18 cellular contexts compared by ENCODE assay signal in genomic region chr17:35982409-35983191, GRCh38. TPM values are rescaled to one million over a fixed set of nuclear protein-coding genes. Genes with fewer than 3 reads are reported as not detected.
DNase-seq lines count a peak whose midpoint lies in the region; ATAC-seq, FAIRE-seq and TF ChIP-seq lines count a peak whose summit lies in the region.
"Had no signal": no experiment of that assay in that cellular context is flagged by ENCODE, and none has a peak within 500 bp of the region (broad histone marks: within the 10 kb centered on the region; RNA-seq: fewer than 3 reads in every experiment).

No MANE protein-coding gene starts in this region.

- H3K27me3 Mint-ChIP-seq in osteocyte (ENCODE audit: unreplicated experiment), result no peaks in the 10 kb centered on the region

- TF ChIP-seq RAD21 in HepG2 (CRISPR knock-in tag; IDR thresholded peaks at IDR 0.05), result no peak

- no peak for FAIRE-seq in HepG2 (lab: Jason Lieb, UNC)
- FAIRE-seq: GM18507, H54 had no signal

- H3K27ac ChIP-seq in HEK293 (ENCODE audit: extremely low read depth, low read depth, low read length), result no peak overlapping the region
- H3K27ac ChIP-seq in HepG2 (ENCODE audit: extremely low read length, insufficient read depth, low read length), result peak overlapping the region; percentile 4
- H3K27ac ChIP-seq: BLaER1 treated with 17β-estradiol and CSF1 and Interleukin-3, amounts not matched to agents 10 nM and 100 nM; GM23248 had no signal

- DNase-seq in HepG2 (ENCODE audit: low spot score), result no peak
- peak; percentile 62 for DNase-seq in osteocyte (ENCODE audit: extremely low spot score, unreplicated experiment)
- peak; percentile 8 for DNase-seq in ureter (ENCODE audit: low spot score)
- DNase-seq in SKM-1 treated with dmso at 0.1 percent for 144 hours (lab: John Stamatoyannopoulos, UW; ENCODE audit: unreplicated experiment), result no peak
- no peak for DNase-seq in NCI-H69 (lab: John Stamatoyannopoulos, UW)
- DNase-seq: ACHN; CD4-positive, CD25-positive, alpha-beta regulatory T cell; DMS 273 treated with DMSO at 0.1 percent for 48 hours; GM23248 had no signal

- H3K4me3 Mint-ChIP-seq in osteocyte (ENCODE audit: unreplicated experiment), result no peak overlapping the region
- H3K4me3 Mint-ChIP-seq: CD4-positive, CD25-positive, alpha-beta regulatory T cell had no signal

- H4K20me1 ChIP-seq in HepG2 (ENCODE audit: insufficient read depth, low read length), result no peaks in the 10 kb centered on the region
- H4K20me1 ChIP-seq: BLaER1 treated with 17β-estradiol and CSF1 and Interleukin-3, amounts not matched to agents 10 nM and 100 nM had no signal

- no peaks in the 10 kb centered on the region; a peak in 1 of 5 replicates for H3K27me3 ChIP-seq in HepG2 (ENCODE audit: control insufficient read depth in 1 of 2, insufficient read depth in 2 of 2, low read length in 2 of 2)
- H3K27me3 ChIP-seq: BLaER1 treated with 17β-estradiol and CSF1 and Interleukin-3, amounts not matched to agents 10 nM and 100 nM had no signal

- WGBS in HepG2 (ENCODE audit: low lambda C conversion rate), result 82% methylated on average over 3 of the region's 3 CpGs

- H3K4me1 Mint-ChIP-seq in osteocyte (ENCODE audit: unreplicated experiment), result no peaks in the 10 kb centered on the region
- H3K4me1 Mint-ChIP-seq: CD4-positive, CD25-positive, alpha-beta regulatory T cell had no signal

- H3K4me1 ChIP-seq in HEK293 (ENCODE audit: control insufficient read depth, insufficient read depth, low read length) (no peaks in the 10 kb centered on the region), HepG2 (ENCODE audit: insufficient read depth, low read length) (peaks cover 71% of the 10 kb centered on the region)

- peak; percentile 5; the same call in 2 of the 3 replicates for ATAC-seq in HepG2
- ATAC-seq in HG02885 (IDR thresholded peaks at IDR 0.05; ENCODE audit: poor library complexity, unreplicated experiment), result no peak

- no peaks in the 10 kb centered on the region for H3K9me3 Mint-ChIP-seq in osteocyte (ENCODE audit: unreplicated experiment)

- in situ Hi-C loops in HepG2 (cut with HindIII; ENCODE audit: extremely low pct_ligation_motif_present, low pct_unique_long_range_greater_than_20kb), result no loop called here

- H3K9me3 ChIP-seq in HEK293 (ENCODE audit: control insufficient read depth, insufficient read depth, low read depth, low read length) (no peaks in the 10 kb centered on the region), HepG2 (ENCODE audit: low read length) (no peaks in the 10 kb centered on the region)
- H3K9me3 ChIP-seq: BLaER1 treated with 17β-estradiol and CSF1 and Interleukin-3, amounts not matched to agents 10 nM and 100 nM had no signal

- no peak for TF ChIP-seq EP300 in HepG2 (IDR thresholded peaks at IDR 0.05; ENCODE audit: low read depth in 2 of 2, low read length in 2 of 2)
- TF ChIP-seq EP300 in HepG2 (CRISPR knock-in tag; IDR thresholded peaks at IDR 0.05; ENCODE audit: borderline replicate concordance), result no peak

- peak overlapping the region; percentile 87; the same call in 1 of the 2 replicates for H3K4me2 ChIP-seq in HepG2 (ENCODE audit: low read depth, low read length)
- H3K4me2 ChIP-seq: BLaER1 treated with 17β-estradiol and CSF1 and Interleukin-3, amounts not matched to agents 10 nM and 100 nM had no signal

- H3K36me3 Mint-ChIP-seq in osteocyte (ENCODE audit: unreplicated experiment), result no peaks in the 10 kb centered on the region
- H3K36me3 Mint-ChIP-seq: CD4-positive, CD25-positive, alpha-beta regulatory T cell had no signal

- no TSS peak for BruUV-seq in HepG2 (replicated peaks; lab: Mats Ljungman, UMichigan)

- POLR2A ChIA-PET in HEK293 (lab: Yijun Ruan, JAX), result no interaction called here
- POLR2A ChIA-PET in HepG2 (lab: Yijun Ruan, JAX), result interaction anchor here (0.8 to 5.3 kb wide), 14 partner anchors 8 to 563 kb away, joined by 3 to 197 read pairs (median 10); partner anchors contain the start of genes CCL15 and TAF15

- no peak overlapping the region for H3K27ac Mint-ChIP-seq in osteocyte (ENCODE audit: unreplicated experiment)
- H3K27ac Mint-ChIP-seq: CD4-positive, CD25-positive, alpha-beta regulatory T cell had no signal

- TF ChIP-seq CTCF in HEK293 (tag by site-specific recombination; IDR thresholded peaks at IDR 0.05), result no peak
- TF ChIP-seq CTCF in HepG2 (CRISPR knock-in tag; IDR thresholded peaks at IDR 0.05), result no peak
- TF ChIP-seq CTCF in osteocyte (IDR thresholded peaks at IDR 0.05), result no peak

- intact Hi-C loops in HepG2 (cut with micrococcal nuclease; ENCODE audit: unreplicated experiment), result no loop called here

- H3K36me3 ChIP-seq in HEK293 (ENCODE audit: control insufficient read depth in 2 of 2, insufficient read depth in 1 of 2, low read length in 2 of 2) (no peaks in the 10 kb centered on the region), HepG2 (replicated peaks in 1 of 2; ENCODE audit: control insufficient read depth in 1 of 2, insufficient read depth in 2 of 2, low read length in 2 of 2) (peaks cover 0 to 3% of the 10 kb centered on the region in 2 experiments; a peak in 1 of 5 replicates)
- H3K36me3 ChIP-seq: BLaER1 treated with 17β-estradiol and CSF1 and Interleukin-3, amounts not matched to agents 10 nM and 100 nM had no signal

- no peak overlapping the region for H2AFZ ChIP-seq in HepG2 (ENCODE audit: low read length)
- H2AFZ ChIP-seq: GM23248 had no signal

- CTCF ChIA-PET in HEK293 (lab: Yijun Ruan, JAX) (interaction anchor here (0.7 to 3.7 kb wide), 11 partner anchors 10 to 165 kb away, joined by 3 to 56 read pairs (median 4); no protein-coding TSS in a partner anchor), HepG2 (lab: Yijun Ruan, JAX; ENCODE audit: low intra/inter-chr PET ratio, low total read pairs) (interaction anchor here (1.0 to 2.0 kb wide), 6 partner anchors 13 to 166 kb away, joined by 3 to 18 read pairs (median 6); no protein-coding TSS in a partner anchor)

- H3K4me3 ChIP-seq in HEK293 (ENCODE audit: low read depth, low read length) (no peak overlapping the region), HepG2 (replicated peaks in 1 of 3; ENCODE audit: insufficient read depth in 1 of 3, low read depth in 2 of 3, low read length in 3 of 3) (no peak overlapping the region)
- H3K4me3 ChIP-seq: BLaER1 treated with 17β-estradiol and CSF1 and Interleukin-3, amounts not matched to agents 10 nM and 100 nM; GM23248 had no signal

- H3K79me2 ChIP-seq in HepG2 (ENCODE audit: insufficient read depth, low read length), result no peaks in the 10 kb centered on the region

- no peak overlapping the region for H3K9ac ChIP-seq in HepG2 (ENCODE audit: insufficient read depth, low read depth, low read length)
- H3K9ac ChIP-seq: BLaER1 treated with 17β-estradiol and CSF1 and Interleukin-3, amounts not matched to agents 10 nM and 100 nM; GM23248 had no signal

- no peak for TF ChIP-seq POLR2A in HepG2 (IDR thresholded peaks at IDR 0.05; ENCODE audit: insufficient read depth in 1 of 2, low read depth in 2 of 2, low read length in 2 of 2)

RNA-seq across cellular contexts. Expression of gene CCL16, which starts 1.3 kb away (rescaled TPM):
- total RNA-seq in HepG2 (2016; rRNA removed; fragmentation: Illumina TruSeq; extraction: Trizol) (0.51 and 2.0 TPM in 2 replicates), osteocyte (not detected in 2 replicates), ureter (1.6 TPM)
- 0.62 and 0.91 TPM in 2 replicates for total RNA-seq in HepG2 (2016; cell fraction: cytosol; rRNA removed; fragmentation: Illumina TruSeq; extraction: Trizol; ENCODE audit: low read depth)
- 0.71 and 2.3 TPM in 2 replicates for total RNA-seq in HepG2 (2016; cell fraction: insoluble cytoplasmic fraction; rRNA removed; fragmentation: Illumina TruSeq; extraction: Trizol)
- total RNA-seq in HepG2 (2016; cell fraction: membrane; rRNA removed; fragmentation: Illumina TruSeq; extraction: Trizol), result 0.55 and 0.83 TPM in 2 replicates
- 1.7 and 2.2 TPM in 2 replicates for total RNA-seq in HepG2 (2016; cell fraction: nucleus; rRNA removed; fragmentation: Illumina TruSeq; extraction: Trizol)
- polyA plus RNA-seq in HepG2 (2011; rRNA removed), result 14.7 and 17.7 TPM in 2 replicates
- polyA plus RNA-seq in HepG2 (2011; cell fraction: cytosol; rRNA removed), result 17.4 and 19.0 TPM in 2 replicates
- polyA plus RNA-seq in HepG2 (2011; cell fraction: nucleus; rRNA removed), result 6.6 and 8.9 TPM in 2 replicates
- polyA plus RNA-seq in HepG2 (2012), result 7.1 and 20.8 TPM in 2 replicates
- 0.47 and 0.55 TPM in 2 replicates for polyA plus RNA-seq in HepG2 (2016; cell fraction: cytosol; fragmentation: Illumina TruSeq; extraction: Trizol; ENCODE audit: low read depth)
- 0.69 and 1.0 TPM in 2 replicates for polyA plus RNA-seq in HepG2 (2016; cell fraction: insoluble cytoplasmic fraction; fragmentation: Illumina TruSeq; extraction: Trizol; ENCODE audit: low read depth)
- 0.35 and 0.84 TPM in 2 replicates for polyA plus RNA-seq in HepG2 (2016; cell fraction: membrane; fragmentation: Illumina TruSeq; extraction: Trizol; ENCODE audit: low read depth)
- 2.5 and 2.7 TPM in 2 replicates for polyA plus RNA-seq in HepG2 (2016; cell fraction: nucleus; fragmentation: Illumina TruSeq; extraction: Trizol; ENCODE audit: insufficient read depth, low read depth)
- polyA minus RNA-seq in HepG2 (2011; rRNA and poly(A)+ RNA removed; ENCODE audit: low replicate concordance), result 11.6 TPM in 1 of 2 replicates, not detected in the other
- polyA minus RNA-seq in HepG2 (2011; cell fraction: cytosol; rRNA and poly(A)+ RNA removed), result 6.2 and 9.4 TPM in 2 replicates
- polyA minus RNA-seq in HepG2 (2011; cell fraction: nucleus; rRNA and poly(A)+ RNA removed), result 7.7 and 11.8 TPM in 2 replicates
- total RNA-seq: A172; Calu3; CD4-positive, CD25-positive, alpha-beta regulatory T cell; Daoy; GM23248; HT1080 had no signal
- polyA plus RNA-seq: CD4-positive, CD25-positive, alpha-beta regulatory T cell; GM23248 had no signal

RNA-seq across cellular contexts. Expression of gene CCL14, which starts 3.9 kb away (rescaled TPM):
- 1.1 and 1.3 TPM in 2 replicates for total RNA-seq in HepG2 (2016; rRNA removed; fragmentation: Illumina TruSeq; extraction: Trizol)
- 0.18 and 0.61 TPM in 2 replicates for total RNA-seq in HepG2 (2016; cell fraction: cytosol; rRNA removed; fragmentation: Illumina TruSeq; extraction: Trizol; ENCODE audit: low read depth)
- total RNA-seq in HepG2 (2016; cell fraction: insoluble cytoplasmic fraction; rRNA removed; fragmentation: Illumina TruSeq; extraction: Trizol), result 0.06 and 1.2 TPM in 2 replicates
- 0.14 and 0.49 TPM in 2 replicates for total RNA-seq in HepG2 (2016; cell fraction: membrane; rRNA removed; fragmentation: Illumina TruSeq; extraction: Trizol)
- 0.99 and 1.9 TPM in 2 replicates for total RNA-seq in HepG2 (2016; cell fraction: nucleus; rRNA removed; fragmentation: Illumina TruSeq; extraction: Trizol)
- 0.86 and 1.7 TPM in 2 replicates for polyA plus RNA-seq in HepG2 (2011; rRNA removed)
- 0.12 and 0.14 TPM in 2 replicates for polyA plus RNA-seq in HepG2 (2011; cell fraction: cytosol; rRNA removed)
- polyA plus RNA-seq in HepG2 (2011; cell fraction: nucleus; rRNA removed), result 3.6 and 3.7 TPM in 2 replicates
- polyA plus RNA-seq in HepG2 (2012), result 0.76 and 1.3 TPM in 2 replicates
- 0.41 and 0.44 TPM in 2 replicates for polyA plus RNA-seq in HepG2 (2016; cell fraction: cytosol; fragmentation: Illumina TruSeq; extraction: Trizol; ENCODE audit: low read depth)
- 0.74 TPM in 1 of 2 replicates, not detected in the other for polyA plus RNA-seq in HepG2 (2016; cell fraction: insoluble cytoplasmic fraction; fragmentation: Illumina TruSeq; extraction: Trizol; ENCODE audit: low read depth)
- polyA plus RNA-seq in HepG2 (2016; cell fraction: membrane; fragmentation: Illumina TruSeq; extraction: Trizol; ENCODE audit: low read depth), result 0.05 TPM in 1 of 2 replicates, not detected in the other
- polyA plus RNA-seq in HepG2 (2016; cell fraction: nucleus; fragmentation: Illumina TruSeq; extraction: Trizol; ENCODE audit: insufficient read depth, low read depth), result 1.6 and 4.2 TPM in 2 replicates
- polyA minus RNA-seq in HepG2 (2011; rRNA and poly(A)+ RNA removed; ENCODE audit: low replicate concordance), result 2.0 TPM in 1 of 2 replicates, not detected in the other
- not detected in 2 replicates for polyA minus RNA-seq in HepG2 (2011; cell fraction: cytosol; rRNA and poly(A)+ RNA removed)
- polyA minus RNA-seq in HepG2 (2011; cell fraction: nucleus; rRNA and poly(A)+ RNA removed), result 4.8 and 5.7 TPM in 2 replicates
- total RNA-seq in osteocyte, result not detected in 2 replicates
- total RNA-seq in ureter, result 46.9 TPM
- total RNA-seq: A172; Calu3; CD4-positive, CD25-positive, alpha-beta regulatory T cell; Daoy; GM23248; HT1080 had no signal
- polyA plus RNA-seq: CD4-positive, CD25-positive, alpha-beta regulatory T cell; GM23248 had no signal

RNA-seq across cellular contexts. Expression of gene CCL15, which starts 18.8 kb away (rescaled TPM):
- total RNA-seq in HepG2 (2016; rRNA removed; fragmentation: Illumina TruSeq; extraction: Trizol), result 23.2 and 29.2 TPM in 2 replicates
- 7.6 and 9.4 TPM in 2 replicates for total RNA-seq in HepG2 (2016; cell fraction: cytosol; rRNA removed; fragmentation: Illumina TruSeq; extraction: Trizol; ENCODE audit: low read depth)
- total RNA-seq in HepG2 (2016; cell fraction: insoluble cytoplasmic fraction; rRNA removed; fragmentation: Illumina TruSeq; extraction: Trizol), result 24.0 and 25.7 TPM in 2 replicates
- 17.3 and 18.4 TPM in 2 replicates for total RNA-seq in HepG2 (2016; cell fraction: membrane; rRNA removed; fragmentation: Illumina TruSeq; extraction: Trizol)
- total RNA-seq in HepG2 (2016; cell fraction: nucleus; rRNA removed; fragmentation: Illumina TruSeq; extraction: Trizol), result 24.4 and 27.1 TPM in 2 replicates
- polyA plus RNA-seq in HepG2 (2011; rRNA removed), result 37.4 and 45.9 TPM in 2 replicates
- polyA plus RNA-seq in HepG2 (2011; cell fraction: cytosol; rRNA removed), result 32.9 and 35.1 TPM in 2 replicates
- polyA plus RNA-seq in HepG2 (2011; cell fraction: nucleus; rRNA removed), result 37.4 and 37.8 TPM in 2 replicates
- 29.0 and 46.2 TPM in 2 replicates for polyA plus RNA-seq in HepG2 (2012)
- 7.2 and 10.7 TPM in 2 replicates for polyA plus RNA-seq in HepG2 (2016; cell fraction: cytosol; fragmentation: Illumina TruSeq; extraction: Trizol; ENCODE audit: low read depth)
- polyA plus RNA-seq in HepG2 (2016; cell fraction: insoluble cytoplasmic fraction; fragmentation: Illumina TruSeq; extraction: Trizol; ENCODE audit: low read depth), result 25.9 and 27.3 TPM in 2 replicates
- 16.6 and 18.1 TPM in 2 replicates for polyA plus RNA-seq in HepG2 (2016; cell fraction: membrane; fragmentation: Illumina TruSeq; extraction: Trizol; ENCODE audit: low read depth)
- 30.3 and 34.8 TPM in 2 replicates for polyA plus RNA-seq in HepG2 (2016; cell fraction: nucleus; fragmentation: Illumina TruSeq; extraction: Trizol; ENCODE audit: insufficient read depth, low read depth)
- polyA minus RNA-seq in HepG2 (2011; rRNA and poly(A)+ RNA removed; ENCODE audit: low replicate concordance), result 24.4 TPM in 1 of 2 replicates, not detected in the other
- 8.7 and 9.6 TPM in 2 replicates for polyA minus RNA-seq in HepG2 (2011; cell fraction: cytosol; rRNA and poly(A)+ RNA removed)
- polyA minus RNA-seq in HepG2 (2011; cell fraction: nucleus; rRNA and poly(A)+ RNA removed), result 36.2 and 45.1 TPM in 2 replicates
- total RNA-seq in osteocyte, result not detected in 2 replicates
- 37.7 TPM for total RNA-seq in ureter
- total RNA-seq: A172; Calu3; CD4-positive, CD25-positive, alpha-beta regulatory T cell; Daoy; GM23248; HT1080 had no signal
- polyA plus RNA-seq: CD4-positive, CD25-positive, alpha-beta regulatory T cell; GM23248 had no signal

RNA-seq across cellular contexts. Expression of gene CCL23, which starts 35.2 kb away (rescaled TPM):
- not detected in 2 replicates for total RNA-seq in HepG2 (2016; rRNA removed; fragmentation: Illumina TruSeq; extraction: Trizol)
- total RNA-seq in HepG2 (2016; cell fraction: cytosol; rRNA removed; fragmentation: Illumina TruSeq; extraction: Trizol; ENCODE audit: low read depth), result not detected in 2 replicates
- not detected in 2 replicates for total RNA-seq in HepG2 (2016; cell fraction: insoluble cytoplasmic fraction; rRNA removed; fragmentation: Illumina TruSeq; extraction: Trizol)
- not detected in 2 replicates for total RNA-seq in HepG2 (2016; cell fraction: membrane; rRNA removed; fragmentation: Illumina TruSeq; extraction: Trizol)
- not detected in 2 replicates for total RNA-seq in HepG2 (2016; cell fraction: nucleus; rRNA removed; fragmentation: Illumina TruSeq; extraction: Trizol)
- not detected in 2 replicates for polyA plus RNA-seq in HepG2 (2011; rRNA removed)
- polyA plus RNA-seq in HepG2 (2011; cell fraction: cytosol; rRNA removed), result not detected in 2 replicates
- polyA plus RNA-seq in HepG2 (2011; cell fraction: nucleus; rRNA removed), result not detected in 2 replicates
- 0.76 TPM in 1 of 2 replicates, not detected in the other for polyA plus RNA-seq in HepG2 (2012)
- not detected in 2 replicates for polyA plus RNA-seq in HepG2 (2016; cell fraction: cytosol; fragmentation: Illumina TruSeq; extraction: Trizol; ENCODE audit: low read depth)
- not detected in 2 replicates for polyA plus RNA-seq in HepG2 (2016; cell fraction: insoluble cytoplasmic fraction; fragmentation: Illumina TruSeq; extraction: Trizol; ENCODE audit: low read depth)
- not detected in 2 replicates for polyA plus RNA-seq in HepG2 (2016; cell fraction: membrane; fragmentation: Illumina TruSeq; extraction: Trizol; ENCODE audit: low read depth)
- not detected in 2 replicates for polyA plus RNA-seq in HepG2 (2016; cell fraction: nucleus; fragmentation: Illumina TruSeq; extraction: Trizol; ENCODE audit: insufficient read depth, low read depth)
- not detected in 2 replicates for polyA minus RNA-seq in HepG2 (2011; rRNA and poly(A)+ RNA removed; ENCODE audit: low replicate concordance)
- polyA minus RNA-seq in HepG2 (2011; cell fraction: cytosol; rRNA and poly(A)+ RNA removed), result not detected in 2 replicates
- polyA minus RNA-seq in HepG2 (2011; cell fraction: nucleus; rRNA and poly(A)+ RNA removed), result not detected in 2 replicates
- total RNA-seq in osteocyte, result not detected in 2 replicates
- total RNA-seq in ureter, result 6.3 TPM
- total RNA-seq: A172; Calu3; CD4-positive, CD25-positive, alpha-beta regulatory T cell; Daoy; GM23248; HT1080 had no signal
- polyA plus RNA-seq: CD4-positive, CD25-positive, alpha-beta regulatory T cell; GM23248 had no signal

RNA-seq across cellular contexts. Expression of gene LYZL6, which starts 39.1 kb away (rescaled TPM):
- total RNA-seq in HepG2 (2016; rRNA removed; fragmentation: Illumina TruSeq; extraction: Trizol) (not detected in 2 replicates), osteocyte (not detected in 2 replicates), ureter (not detected)
- total RNA-seq in HepG2 (2016; cell fraction: cytosol; rRNA removed; fragmentation: Illumina TruSeq; extraction: Trizol; ENCODE audit: low read depth), result not detected in 2 replicates
- total RNA-seq in HepG2 (2016; cell fraction: insoluble cytoplasmic fraction; rRNA removed; fragmentation: Illumina TruSeq; extraction: Trizol), result not detected in 2 replicates
- total RNA-seq in HepG2 (2016; cell fraction: membrane; rRNA removed; fragmentation: Illumina TruSeq; extraction: Trizol), result not detected in 2 replicates
- total RNA-seq in HepG2 (2016; cell fraction: nucleus; rRNA removed; fragmentation: Illumina TruSeq; extraction: Trizol), result not detected in 2 replicates
- not detected in 2 replicates for polyA plus RNA-seq in HepG2 (2011; rRNA removed)
- not detected in 2 replicates for polyA plus RNA-seq in HepG2 (2011; cell fraction: cytosol; rRNA removed)
- not detected in 2 replicates for polyA plus RNA-seq in HepG2 (2011; cell fraction: nucleus; rRNA removed)
- not detected in 2 replicates for polyA plus RNA-seq in HepG2 (2012)
- polyA plus RNA-seq in HepG2 (2016; cell fraction: cytosol; fragmentation: Illumina TruSeq; extraction: Trizol; ENCODE audit: low read depth), result not detected in 2 replicates
- not detected in 2 replicates for polyA plus RNA-seq in HepG2 (2016; cell fraction: insoluble cytoplasmic fraction; fragmentation: Illumina TruSeq; extraction: Trizol; ENCODE audit: low read depth)
- polyA plus RNA-seq in HepG2 (2016; cell fraction: membrane; fragmentation: Illumina TruSeq; extraction: Trizol; ENCODE audit: low read depth), result not detected in 2 replicates
- not detected in 2 replicates for polyA plus RNA-seq in HepG2 (2016; cell fraction: nucleus; fragmentation: Illumina TruSeq; extraction: Trizol; ENCODE audit: insufficient read depth, low read depth)
- not detected in 2 replicates for polyA minus RNA-seq in HepG2 (2011; rRNA and poly(A)+ RNA removed; ENCODE audit: low replicate concordance)
- not detected in 2 replicates for polyA minus RNA-seq in HepG2 (2011; cell fraction: cytosol; rRNA and poly(A)+ RNA removed)
- polyA minus RNA-seq in HepG2 (2011; cell fraction: nucleus; rRNA and poly(A)+ RNA removed), result not detected in 2 replicates
- total RNA-seq: A172; Calu3; CD4-positive, CD25-positive, alpha-beta regulatory T cell; Daoy; GM23248; HT1080 had no signal
- polyA plus RNA-seq: CD4-positive, CD25-positive, alpha-beta regulatory T cell; GM23248 had no signal

Comparison
In these comparisons a context has a peak if more than half of its experiments do, and no peak if none do; other contexts are left out.
1. DNase-seq: peak in osteocyte (single experiment) and ureter (single experiment); none in HepG2 (single experiment), SKM-1 treated with dmso at 0.1 percent for 144 hours (single experiment) and NCI-H69 (single experiment).
2. RNA of gene CCL14, which starts 3.9 kb away (total RNA-seq): 46.9 TPM in ureter (single experiment); 0.06 to 1.9 TPM in HepG2 and not detected in osteocyte; every median in the first group is over 10 times any median in the second.
3. Of the 63 proteins assayed by ChIP-seq in both HepG2 and HEK293: peak only in HepG2: ZNF501 and ZNF639; only in HEK293: none; in both: none; in neither: 61.